16 cellular contexts compared by ENCODE assay signal in genomic region chr15:91257755-91258435, GRCh38.
DNase-seq lines count a peak whose midpoint lies in the region; ATAC-seq, FAIRE-seq and TF ChIP-seq lines count a peak whose summit lies in the region.
"Had no signal": no experiment of that assay in that cellular context is flagged by ENCODE, and none has a peak within 500 bp of the region (broad histone marks: within the 10 kb centered on the region; RNA-seq: fewer than 3 reads in every experiment).

No MANE protein-coding gene starts in this region.

- no peaks in the 10 kb centered on the region for H3K27me3 ChIP-seq in HL-60 (ENCODE audit: insufficient read depth, poor library complexity, severe bottlenecking)
- H3K27me3 ChIP-seq in adrenal gland = no peaks in the 10 kb centered on the region
- H3K27me3 ChIP-seq in uterus = no peaks in the 10 kb centered on the region

- no peak overlapping the region for H3K9ac ChIP-seq in kidney (ENCODE audit: low read length in 2 of 2)

- DNase-seq in HL-60 (ENCODE audit: low read depth in 1 of 2, low spot score in 1 of 2) = peak in 1 of 2 experiments; percentile 56
- DNase-seq in NB4 (ENCODE audit: low read depth) = peak; percentile 61
- no peak for DNase-seq in adrenal gland
- peak; percentile 42 for DNase-seq in putamen (ENCODE audit: low spot score)
- no peak for DNase-seq in uterus
- no peak for DNase-seq in HTR-8/SVneo (ENCODE audit: insufficient read length, low spot score)
- DNase-seq in kidney = no peak
- DNase-seq: COR-L47, DMS 273 treated with DMSO at 0.1 percent for 48 hours, NCI-H1436, NCI-H2029, NCI-H2171, NCI-H446, NCI-H526 treated with DMSO at 0.1 percent for 48 hours had no signal

- peak overlapping the region; percentile 68 for H3K27ac ChIP-seq in HL-60 (replicated peaks)
- peak overlapping the region in 3 of 5 donors; percentile 48 to 75 (median 59) for H3K27ac ChIP-seq in adrenal gland
- H3K27ac ChIP-seq in uterus = no peak overlapping the region
- H3K27ac ChIP-seq in kidney (ENCODE audit: low read depth in 2 of 2, low read length in 2 of 2) = no peak overlapping the region

- FAIRE-seq in HTR-8/SVneo (lab: Jason Lieb, UNC) (no peak), kidney (lab: Jason Lieb, UNC) (no peak)
- FAIRE-seq: RCC 7860 had no signal

- H3K9me3 ChIP-seq in adrenal gland (replicated peaks in 1 of 3) = no peaks in the 10 kb centered on the region
- no peaks in the 10 kb centered on the region for H3K9me3 ChIP-seq in uterus
- H3K9me3 ChIP-seq in kidney (ENCODE audit: control insufficient read depth in 1 of 2, low read length in 2 of 2) = no peaks in the 10 kb centered on the region

- intact Hi-C loops in adrenal gland (cut with DNase I) (no loop called here), uterus (cut with DNase I; ENCODE audit: low total_unique reads) (no loop called here), kidney (cut with DNase I) (no loop called here)

- no peaks in the 10 kb centered on the region for H3K36me3 ChIP-seq in adrenal gland (replicated peaks in 1 of 2)
- H3K36me3 ChIP-seq in uterus = no peaks in the 10 kb centered on the region
- no peaks in the 10 kb centered on the region for H3K36me3 ChIP-seq in kidney (ENCODE audit: control insufficient read depth in 1 of 2, insufficient read depth in 2 of 2, low read length in 2 of 2)

- H3K4me3 ChIP-seq in HL-60 (replicated peaks; ENCODE audit: insufficient read depth, low read length) = no peak overlapping the region
- H3K4me3 ChIP-seq in NB4 (ENCODE audit: low read depth, low read length) = peak overlapping the region; percentile 5
- no peak overlapping the region for H3K4me3 ChIP-seq in adrenal gland
- H3K4me3 ChIP-seq in uterus = no peak overlapping the region
- H3K4me3 ChIP-seq in kidney (ENCODE audit: low read length in 2 of 2) = no peak overlapping the region

- peaks cover 12 to 15% of the 10 kb centered on the region in 2 donors for H3K4me1 ChIP-seq in adrenal gland (replicated peaks in 1 of 2)
- no peaks in the 10 kb centered on the region for H3K4me1 ChIP-seq in uterus
- no peaks in the 10 kb centered on the region for H3K4me1 ChIP-seq in kidney (ENCODE audit: control insufficient read depth in 1 of 2, insufficient read depth in 1 of 2, low read depth in 1 of 2, low read length in 2 of 2)

- ATAC-seq in activated CD4-positive, CD25-positive, alpha-beta regulatory T cell treated with anti-CD3 and anti-CD28 coated beads, Interleukin-2, amount 50 U/mL, for 24 hours = no peak

- TF ChIP-seq CTCF in HL-60 (IDR thresholded peaks at IDR 0.05; ENCODE audit: insufficient read depth, low read length) (no peak), NB4 (IDR thresholded peaks at IDR 0.05; ENCODE audit: low read depth, low read length) (no peak), adrenal gland (IDR thresholded peaks at IDR 0.05) (no peak), uterus (IDR thresholded peaks at IDR 0.05) (no peak), kidney (IDR thresholded peaks at IDR 0.05; ENCODE audit: borderline replicate concordance, extremely low read depth, insufficient read depth) (no peak)

- 44 to 62% (median 52%) methylated on average over 5 to 6 of the region's 6 CpGs for WGBS in adrenal gland, 4 donors

- no peak for TF ChIP-seq POLR2A in NB4 (IDR thresholded peaks at IDR 0.05; ENCODE audit: extremely low read depth, insufficient read length)
- peak in 1 of 2 donors; percentile 45 for TF ChIP-seq POLR2A in adrenal gland (IDR thresholded peaks at IDR 0.05)
- no peak for TF ChIP-seq POLR2A in uterus (IDR thresholded peaks at IDR 0.05)

Comparison
In these comparisons a context has a peak if more than half of its experiments do, and no peak if none do; other contexts are left out.
1. DNase-seq: peak in NB4 (single experiment) and putamen (single experiment); none in adrenal gland (0 of 7), uterus (0 of 2), HTR-8/SVneo (single experiment) and kidney (single experiment).
2. H3K27ac ChIP-seq: peak in HL-60 (single experiment) and adrenal gland (3 of 5); none in uterus (0 of 2) and kidney (0 of 2).